Comparison of ENCODE assay signal across 8 cellular contexts in genomic region chr1:25338188-25338981, GRCh38. TPM values are rescaled to one million over a fixed set of nuclear protein-coding genes. Genes with fewer than 3 reads are reported as not detected.
DNase-seq lines count a peak whose midpoint lies in the region; ATAC-seq and TF ChIP-seq lines count a peak whose summit lies in the region.

Gene TMEM50A (plus strand): TSS chr1:25338334. CDS start chr1:25340487, 2,153 bp downstream.

- H3K9me3 ChIP-seq in AG04450 (ENCODE audit: control insufficient read depth, insufficient read depth, low read length) (peaks cover 3% of the 10 kb centered on the region; the same call in 1 of the 2 replicates), spleen (no peaks in the 10 kb centered on the region)

- H3K4me1 Mint-ChIP-seq in activated B cell treated with CpG ODN at 0.5 μM for 24 hours, result peaks cover 49% of the 10 kb centered on the region

- ATAC-seq in GM18870 (IDR thresholded peaks at IDR 0.05; ENCODE audit: unreplicated experiment) (peak; percentile 31), HG03108 (IDR thresholded peaks at IDR 0.05; ENCODE audit: unreplicated experiment) (peak; percentile 66), activated B cell treated with CpG ODN at 0.5 μM for 24 hours (ENCODE audit: low read depth) (peak; percentile 79)

- POLR2A ChIA-PET in AG04450 (lab: Yijun Ruan, JAX) (interaction anchor here (1.0 to 1.6 kb wide), 2 partner anchors 91 to 98 kb away, joined by 3 to 6 read pairs; partner anchors contain the start of gene RSRP1), activated B cell treated with CpG ODN at 0.5 μM for 24 hours (lab: Charles Lee) (interaction anchor here (0.6 to 2.6 kb wide), 7 partner anchors 10 to 1994 kb away, joined by 3 to 11 read pairs (median 5); partner anchors contain the start of genes HNRNPR, RSRP1 and SYF2)

- H3K4me3 Mint-ChIP-seq in activated B cell treated with CpG ODN at 0.5 μM for 24 hours, result peak within 1 kb of the TSS; percentile 95

- H3K27me3 Mint-ChIP-seq in activated B cell treated with CpG ODN at 0.5 μM for 24 hours, result no peaks in the 10 kb centered on the region

- H3K36me3 ChIP-seq in spleen, result peaks cover 0 to 21% (median 3%) of the 10 kb centered on the region in 6 donors

- no peaks in the 10 kb centered on the region for H3K9me3 Mint-ChIP-seq in activated B cell treated with CpG ODN at 0.5 μM for 24 hours

- H3K27ac ChIP-seq in AG04450 (ENCODE audit: low read depth, low read length) (peak within 1 kb of the TSS; percentile 93), spleen (peak within 1 kb of the TSS; percentile 92 to 99 (median 99))

- CTCF ChIA-PET in AG04450 (lab: Charles Lee), result no interaction called here
- CTCF ChIA-PET in activated B cell treated with CpG ODN at 0.5 μM for 24 hours (lab: Charles Lee), result no interaction called here

- TF ChIP-seq CTCF in AG04450 (IDR thresholded peaks at IDR 0.05; ENCODE audit: low read depth, low read length) (0 out of 2 replicates have a peak, but pooled peaks have one; percentile 0), activated B cell treated with CpG ODN at 0.5 μM for 24 hours (IDR thresholded peaks at IDR 0.05) (no peak), cardiac fibroblast (IDR thresholded peaks at IDR 0.05; ENCODE audit: low read depth, low read length) (no peak), spleen (IDR thresholded peaks at IDR 0.05 in 8 of 11, conservative IDR thresholded peaks at IDR 0.05 in 3 of 11) (peak in 1 of 11 experiments; percentile 18)

- DNase-seq in AG04450 (ENCODE audit: low read depth, low spot score), result no peak
- peak; percentile 72 for DNase-seq in NCI-H226
- peak; percentile 89 for DNase-seq in activated B cell treated with CpG ODN at 0.5 μM for 24 hours
- peak; percentile 88 to 91 for DNase-seq in cardiac fibroblast (ENCODE audit: low read depth in 2 of 2)
- DNase-seq in iPS-NIHi7 (ENCODE audit: extremely low spot score), result peak; percentile 92
- DNase-seq in spleen, result peak; percentile 95

- H3K36me3 Mint-ChIP-seq in activated B cell treated with CpG ODN at 0.5 μM for 24 hours (ENCODE audit: low read depth), result peaks cover 29% of the 10 kb centered on the region

- H3K4me1 ChIP-seq in spleen, result peaks cover 19 to 58% (median 32%) of the 10 kb centered on the region in 6 donors

- TF ChIP-seq POLR2A in spleen (IDR thresholded peaks at IDR 0.05), result peak; percentile 16 to 71 (median 67)

- no peaks in the 10 kb centered on the region for H3K27me3 ChIP-seq in AG04450 (ENCODE audit: control insufficient read depth, insufficient read depth, low read length)
- no peaks in the 10 kb centered on the region for H3K27me3 ChIP-seq in spleen (replicated peaks in 1 of 7)

- peak within 1 kb of the TSS; percentile 94 for H3K27ac Mint-ChIP-seq in activated B cell treated with CpG ODN at 0.5 μM for 24 hours

- 0% methylated on average over 32 to 71 of the region's 75 CpGs for whole genome bisulfite sequencing in spleen, 5 donors

- H3K4me3 ChIP-seq in AG04450 (ENCODE audit: low read depth, low read length) (peak within 1 kb of the TSS; percentile 93), cardiac fibroblast (replicated peaks in 1 of 2; ENCODE audit: low read depth in 2 of 2, low read length in 2 of 2) (peak within 1 kb of the TSS; percentile 95 to 97), spleen (peak within 1 kb of the TSS; percentile 74 to 98 (median 88))

- intact Hi-C loops in activated B cell treated with CpG ODN at 0.5 μM for 24 hours (cut with micrococcal nuclease), result loop anchor here (2.0 kb wide), 3 partner anchors 92 to 480 kb away; partner anchors contain the start of genes MACO1, MTFR1L and RSRP1
- intact Hi-C loops in spleen (cut with DNase I; ENCODE audit: low total_unique reads), result no loop called here

RNA-seq across cellular contexts. Expression of gene TMEM50A, which starts in this region (rescaled TPM):
- 103 and 134 TPM in 2 replicates for polyA plus RNA-seq in AG04450 (2011; rRNA removed)
- 19.1 and 33.4 TPM in 2 replicates for polyA minus RNA-seq in AG04450 (2011; rRNA and poly(A)+ RNA removed)
- total RNA-seq in activated B cell treated with CpG ODN at 0.5 μM for 24 hours, result 61.0 and 63.5 TPM in 2 replicates
- 100 to 1,000 TPM in 1 of 7 donors, 10 to 100 TPM in 6; 74.2 to 108 (median 85.1) TPM for total RNA-seq in spleen
- 10 to 100 TPM; 44.1 to 75.8 (median 47.1) TPM for polyA plus RNA-seq in spleen
